ENCODE assay signal across 11 cellular contexts in genomic region chr22:19719055-19719482, GRCh38. TPM values are rescaled to one million over a fixed set of nuclear protein-coding genes. Genes with fewer than 3 reads are reported as not detected.
DNase-seq lines count a peak whose midpoint lies in the region; ATAC-seq and TF ChIP-seq lines count a peak whose summit lies in the region.
"Had no signal": no experiment of that assay in that cellular context is flagged by ENCODE, and none has a peak within 500 bp of the region (broad histone marks: within the 10 kb centered on the region; RNA-seq: fewer than 3 reads in every experiment).

No MANE protein-coding gene starts in this region.

- intact Hi-C loops in activated CD8-positive, alpha-beta T cell treated with anti-CD3 and anti-CD28 coated beads for 36 hours (cut with micrococcal nuclease) = no loop called here

- peak overlapping the region; percentile 58 for H3K4me3 ChIP-seq in cardiac muscle cell

- H3K27me3 Mint-ChIP-seq in activated CD8-positive, alpha-beta T cell treated with anti-CD3 and anti-CD28 coated beads for 36 hours = peaks cover 26% of the 10 kb centered on the region

- peak overlapping the region; percentile 18 for H3K4me3 Mint-ChIP-seq in activated CD8-positive, alpha-beta T cell treated with anti-CD3 and anti-CD28 coated beads for 36 hours

- H3K9me3 Mint-ChIP-seq in activated CD8-positive, alpha-beta T cell treated with anti-CD3 and anti-CD28 coated beads for 36 hours = no peaks in the 10 kb centered on the region

- no peak for TF ChIP-seq CTCF in activated CD8-positive, alpha-beta T cell treated with anti-CD3 and anti-CD28 coated beads for 36 hours (IDR thresholded peaks at IDR 0.05)
- no peak for TF ChIP-seq CTCF in cardiac muscle cell (IDR thresholded peaks at IDR 0.05; ENCODE audit: low read depth, low read length)

- DNase-seq in DMS 273 (lab: John Stamatoyannopoulos, UW; ENCODE audit: unreplicated experiment) (peak; percentile 52), DMS 273 treated with DMSO at 0.1 percent for 48 hours (lab: John Stamatoyannopoulos, UW) (no peak), cardiac muscle cell (ENCODE audit: low read depth in 1 of 2, low spot score in 1 of 2) (peak; percentile 25 to 72), GDM1 (lab: John Stamatoyannopoulos, UW) (no peak), HuH-7.5 (ENCODE audit: low spot score) (no peak)
- DNase-seq in activated CD8-positive, alpha-beta T cell treated with anti-CD3 and anti-CD28 coated beads for 36 hours = peak; percentile 32
- peak; percentile 26 to 65 for DNase-seq in stimulated activated CD8-positive, alpha-beta memory T cell treated with anti-CD3 and anti-CD28 coated beads, Interleukin-7, amount 100 ng/mL, for 4 hours (ENCODE audit: low read depth in 2 of 2)
- DNase-seq: PC-9 had no signal

- H3K4me1 Mint-ChIP-seq in activated CD8-positive, alpha-beta T cell treated with anti-CD3 and anti-CD28 coated beads for 36 hours (ENCODE audit: low read depth) = peaks cover 10% of the 10 kb centered on the region

- no peak for ATAC-seq in activated CD8-positive, alpha-beta T cell treated with anti-CD3 and anti-CD28 coated beads for 36 hours
- ATAC-seq in GM19455 (IDR thresholded peaks at IDR 0.05; ENCODE audit: unreplicated experiment) = no peak

- H3K9me3 ChIP-seq in cardiac muscle cell (ENCODE audit: low read depth) = no peaks in the 10 kb centered on the region

- CTCF ChIA-PET in activated CD8-positive, alpha-beta T cell treated with anti-CD3 and anti-CD28 coated beads for 36 hours (lab: Charles Lee) = interaction anchor here (3.1 kb wide), 1 partner anchor 12 kb away, joined by 20 read pairs; no protein-coding TSS in a partner anchor

- H3K36me3 ChIP-seq in cardiac muscle cell = no peaks in the 10 kb centered on the region

- H3K4me1 ChIP-seq in cardiac muscle cell (ENCODE audit: low read depth) = peaks cover 33% of the 10 kb centered on the region

- POLR2A ChIA-PET in activated CD8-positive, alpha-beta T cell treated with anti-CD3 and anti-CD28 coated beads for 36 hours (lab: Charles Lee) = interaction anchor here (0.7 to 1.5 kb wide), 2 partner anchors 12 to 173 kb away, joined by 3 to 5 read pairs; no protein-coding TSS in a partner anchor

- H3K27ac Mint-ChIP-seq in activated CD8-positive, alpha-beta T cell treated with anti-CD3 and anti-CD28 coated beads for 36 hours = no peak overlapping the region

- peak overlapping the region; percentile 70 for H3K27ac ChIP-seq in cardiac muscle cell
- H3K27ac ChIP-seq: 22Rv1, PC-9 had no signal

- H3K27me3 ChIP-seq in cardiac muscle cell = peaks cover 43% of the 10 kb centered on the region

- no peaks in the 10 kb centered on the region for H3K36me3 Mint-ChIP-seq in activated CD8-positive, alpha-beta T cell treated with anti-CD3 and anti-CD28 coated beads for 36 hours (ENCODE audit: low read depth)

RNA-seq across cellular contexts. Expression of gene GP1BB, which starts 4.3 kb away (rescaled TPM):
- total RNA-seq in activated CD8-positive, alpha-beta T cell treated with anti-CD3 and anti-CD28 coated beads for 36 hours = not detected
- total RNA-seq in cardiac muscle cell = 89.4 and 100 TPM in 2 replicates
- 80.9 and 83.2 TPM in 2 replicates for polyA plus RNA-seq in cardiac muscle cell

RNA-seq across cellular contexts. Expression of gene SEPTIN5, which starts 4.8 kb away (rescaled TPM):
- 1 to 10 TPM; 1.3 to 1.5 TPM for total RNA-seq in activated CD8-positive, alpha-beta T cell treated with anti-CD3 and anti-CD28 coated beads for 36 hours
- total RNA-seq in cardiac muscle cell = 165 and 303 TPM in 2 replicates
- 129 and 260 TPM in 2 replicates for polyA plus RNA-seq in cardiac muscle cell

RNA-seq across cellular contexts. Expression of gene TBX1, which starts 41.5 kb away (rescaled TPM):
- total RNA-seq in activated CD8-positive, alpha-beta T cell treated with anti-CD3 and anti-CD28 coated beads for 36 hours = not detected
- total RNA-seq in cardiac muscle cell = 0.12 and 0.35 TPM in 2 replicates
- polyA plus RNA-seq in cardiac muscle cell = 0.71 and 0.84 TPM in 2 replicates
- total RNA-seq: fibroblast of lung had no signal
- polyA plus RNA-seq: fibroblast of lung had no signal

Comparison
In these comparisons a context has a peak if more than half of its experiments do, and no peak if none do; other contexts are left out.
1. DNase-seq: peak in DMS 273 (single experiment), activated CD8-positive, alpha-beta T cell treated with anti-CD3 and anti-CD28 coated beads for 36 hours (single experiment), cardiac muscle cell (2 of 2) and stimulated activated CD8-positive, alpha-beta memory T cell treated with anti-CD3 and anti-CD28 coated beads, Interleukin-7, amount 100 ng/mL, for 4 hours (2 of 2); none in DMS 273 treated with DMSO at 0.1 percent for 48 hours (single experiment), GDM1 (single experiment) and HuH-7.5 (single experiment).
2. RNA of gene GP1BB, which starts 4.3 kb away (total RNA-seq): 89.4 to 100 TPM in cardiac muscle cell; not detected in activated CD8-positive, alpha-beta T cell treated with anti-CD3 and anti-CD28 coated beads for 36 hours; every median in the first group is over 10 times any median in the second.
3. RNA of gene SEPTIN5, which starts 4.8 kb away (total RNA-seq): 165 to 303 TPM in cardiac muscle cell; 1.3 to 1.5 TPM in activated CD8-positive, alpha-beta T cell treated with anti-CD3 and anti-CD28 coated beads for 36 hours; every median in the first group is over 10 times any median in the second.